1 cellular context compared by ENCODE assay signal in the genomic region with DNA sequence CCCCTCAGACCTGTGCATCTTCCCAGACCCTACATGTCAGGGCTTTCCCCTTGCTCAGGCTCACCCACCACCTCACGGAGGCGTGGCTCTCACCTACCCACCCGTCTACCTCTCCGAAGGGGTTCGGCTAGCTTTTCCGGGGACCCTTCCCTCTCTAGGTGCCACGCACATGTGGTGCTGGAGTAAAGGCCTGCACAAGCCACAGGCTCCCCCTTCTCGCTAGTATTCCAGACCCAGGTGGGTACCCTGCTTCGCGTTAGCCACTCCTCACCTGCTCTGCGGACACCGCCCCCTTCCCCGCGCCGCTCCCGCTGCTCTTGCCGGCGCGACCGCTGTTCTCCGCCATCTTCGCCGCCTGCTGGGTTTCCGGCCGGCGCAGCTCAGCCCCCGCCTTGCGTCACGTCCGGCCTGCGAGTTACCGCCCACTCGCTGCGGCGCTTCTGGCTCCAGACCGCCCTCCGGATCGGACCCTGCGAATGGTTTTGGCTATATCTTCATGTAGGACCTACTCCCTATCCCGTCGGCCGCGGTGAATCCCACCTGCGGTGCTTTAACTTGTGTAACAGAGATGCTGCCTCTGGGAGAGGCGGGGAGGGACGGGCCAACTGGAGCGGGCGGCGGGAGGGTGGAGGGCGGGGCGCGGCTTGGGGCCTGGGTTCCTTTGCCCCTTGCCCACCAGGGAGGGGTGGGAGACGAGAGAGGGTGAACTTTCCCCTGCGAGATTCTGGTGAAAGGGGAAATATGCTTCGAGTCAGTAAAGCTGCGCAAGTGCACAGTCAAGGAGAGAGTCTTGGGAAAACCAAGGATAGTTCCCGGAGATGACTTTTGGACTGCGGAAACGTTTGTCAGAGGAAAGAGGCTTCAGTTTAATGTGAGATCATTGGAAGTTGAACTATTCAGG.
TF ChIP-seq lines count a peak whose summit lies in the region.

A gene with protein sequence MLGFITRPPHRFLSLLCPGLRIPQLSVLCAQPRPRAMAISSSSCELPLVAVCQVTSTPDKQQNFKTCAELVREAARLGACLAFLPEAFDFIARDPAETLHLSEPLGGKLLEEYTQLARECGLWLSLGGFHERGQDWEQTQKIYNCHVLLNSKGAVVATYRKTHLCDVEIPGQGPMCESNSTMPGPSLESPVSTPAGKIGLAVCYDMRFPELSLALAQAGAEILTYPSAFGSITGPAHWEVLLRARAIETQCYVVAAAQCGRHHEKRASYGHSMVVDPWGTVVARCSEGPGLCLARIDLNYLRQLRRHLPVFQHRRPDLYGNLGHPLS (plus strand): TSS at position 425 of the 901 bp plus-strand sequence. CDS start 72 bp downstream, at position 497.
A gene with protein sequence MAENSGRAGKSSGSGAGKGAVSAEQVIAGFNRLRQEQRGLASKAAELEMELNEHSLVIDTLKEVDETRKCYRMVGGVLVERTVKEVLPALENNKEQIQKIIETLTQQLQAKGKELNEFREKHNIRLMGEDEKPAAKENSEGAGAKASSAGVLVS (minus strand): TSS at position 357 of the 901 bp plus-strand sequence. CDS start 11 bp downstream, at position 346.

TF ChIP-seq in GM12878, 131 proteins besides CTCF, POLR2A, EP300 and RAD21 (continued from another document):
- TF ChIP-seq, protein P1, sequence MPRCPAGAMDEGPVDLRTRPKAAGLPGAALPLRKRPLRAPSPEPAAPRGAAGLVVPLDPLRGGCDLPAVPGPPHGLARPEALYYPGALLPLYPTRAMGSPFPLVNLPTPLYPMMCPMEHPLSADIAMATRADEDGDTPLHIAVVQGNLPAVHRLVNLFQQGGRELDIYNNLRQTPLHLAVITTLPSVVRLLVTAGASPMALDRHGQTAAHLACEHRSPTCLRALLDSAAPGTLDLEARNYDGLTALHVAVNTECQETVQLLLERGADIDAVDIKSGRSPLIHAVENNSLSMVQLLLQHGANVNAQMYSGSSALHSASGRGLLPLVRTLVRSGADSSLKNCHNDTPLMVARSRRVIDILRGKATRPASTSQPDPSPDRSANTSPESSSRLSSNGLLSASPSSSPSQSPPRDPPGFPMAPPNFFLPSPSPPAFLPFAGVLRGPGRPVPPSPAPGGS (IDR thresholded peaks at IDR 0.05; ENCODE audit: borderline replicate concordance, insufficient read depth, low read depth, low read length, poor library complexity, severe bottlenecking), result no peak
- peak; percentile 79; the same call in 1 of the 2 replicates for TF ChIP-seq POLR2AphosphoS2 (IDR thresholded peaks at IDR 0.05; ENCODE audit: low read depth, low read length)
- TF ChIP-seq KAT2A (conservative IDR thresholded peaks at IDR 0.05; ENCODE audit: control insufficient read depth, low read depth, low read length), result no peak
- TF ChIP-seq, protein P2, sequence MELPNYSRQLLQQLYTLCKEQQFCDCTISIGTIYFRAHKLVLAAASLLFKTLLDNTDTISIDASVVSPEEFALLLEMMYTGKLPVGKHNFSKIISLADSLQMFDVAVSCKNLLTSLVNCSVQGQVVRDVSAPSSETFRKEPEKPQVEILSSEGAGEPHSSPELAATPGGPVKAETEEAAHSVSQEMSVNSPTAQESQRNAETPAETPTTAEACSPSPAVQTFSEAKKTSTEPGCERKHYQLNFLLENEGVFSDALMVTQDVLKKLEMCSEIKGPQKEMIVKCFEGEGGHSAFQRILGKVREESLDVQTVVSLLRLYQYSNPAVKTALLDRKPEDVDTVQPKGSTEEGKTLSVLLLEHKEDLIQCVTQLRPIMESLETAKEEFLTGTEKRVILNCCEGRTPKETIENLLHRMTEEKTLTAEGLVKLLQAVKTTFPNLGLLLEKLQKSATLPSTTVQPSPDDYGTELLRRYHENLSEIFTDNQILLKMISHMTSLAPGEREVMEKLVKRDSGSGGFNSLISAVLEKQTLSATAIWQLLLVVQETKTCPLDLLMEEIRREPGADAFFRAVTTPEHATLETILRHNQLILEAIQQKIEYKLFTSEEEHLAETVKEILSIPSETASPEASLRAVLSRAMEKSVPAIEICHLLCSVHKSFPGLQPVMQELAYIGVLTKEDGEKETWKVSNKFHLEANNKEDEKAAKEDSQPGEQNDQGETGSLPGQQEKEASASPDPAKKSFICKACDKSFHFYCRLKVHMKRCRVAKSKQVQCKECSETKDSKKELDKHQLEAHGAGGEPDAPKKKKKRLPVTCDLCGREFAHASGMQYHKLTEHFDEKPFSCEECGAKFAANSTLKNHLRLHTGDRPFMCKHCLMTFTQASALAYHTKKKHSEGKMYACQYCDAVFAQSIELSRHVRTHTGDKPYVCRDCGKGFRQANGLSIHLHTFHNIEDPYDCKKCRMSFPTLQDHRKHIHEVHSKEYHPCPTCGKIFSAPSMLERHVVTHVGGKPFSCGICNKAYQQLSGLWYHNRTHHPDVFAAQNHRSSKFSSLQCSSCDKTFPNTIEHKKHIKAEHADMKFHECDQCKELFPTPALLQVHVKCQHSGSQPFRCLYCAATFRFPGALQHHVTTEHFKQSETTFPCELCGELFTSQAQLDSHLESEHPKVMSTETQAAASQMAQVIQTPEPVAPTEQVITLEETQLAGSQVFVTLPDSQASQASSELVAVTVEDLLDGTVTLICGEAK (IDR thresholded peaks at IDR 0.05; ENCODE audit: borderline replicate concordance), result peak; percentile 86
- TF ChIP-seq EED (IDR thresholded peaks at IDR 0.05; ENCODE audit: low read depth), result no peak
- peak; percentile 51 for TF ChIP-seq IKZF1 (conservative IDR thresholded peaks at IDR 0.05)
- 0 out of 2 replicates have a peak, but pooled peaks have one; percentile 22 for TF ChIP-seq TCF3 (IDR thresholded peaks at IDR 0.05; ENCODE audit: borderline replicate concordance, insufficient read depth, low read depth, low read length)
- TF ChIP-seq, protein P3, sequence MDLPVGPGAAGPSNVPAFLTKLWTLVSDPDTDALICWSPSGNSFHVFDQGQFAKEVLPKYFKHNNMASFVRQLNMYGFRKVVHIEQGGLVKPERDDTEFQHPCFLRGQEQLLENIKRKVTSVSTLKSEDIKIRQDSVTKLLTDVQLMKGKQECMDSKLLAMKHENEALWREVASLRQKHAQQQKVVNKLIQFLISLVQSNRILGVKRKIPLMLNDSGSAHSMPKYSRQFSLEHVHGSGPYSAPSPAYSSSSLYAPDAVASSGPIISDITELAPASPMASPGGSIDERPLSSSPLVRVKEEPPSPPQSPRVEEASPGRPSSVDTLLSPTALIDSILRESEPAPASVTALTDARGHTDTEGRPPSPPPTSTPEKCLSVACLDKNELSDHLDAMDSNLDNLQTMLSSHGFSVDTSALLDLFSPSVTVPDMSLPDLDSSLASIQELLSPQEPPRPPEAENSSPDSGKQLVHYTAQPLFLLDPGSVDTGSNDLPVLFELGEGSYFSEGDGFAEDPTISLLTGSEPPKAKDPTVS (IDR thresholded peaks at IDR 0.05; ENCODE audit: low read depth, low read length), result no peak
- no peak for TF ChIP-seq FOS (IDR thresholded peaks at IDR 0.05; ENCODE audit: borderline replicate concordance, extremely low read depth, insufficient read length)
- TF ChIP-seq HDGF (IDR thresholded peaks at IDR 0.05), result 0 out of 2 replicates have a peak, but pooled peaks have one; percentile 68
- TF ChIP-seq BACH1 (IDR thresholded peaks at IDR 0.05; ENCODE audit: borderline replicate concordance), result peak; percentile 59; the same call in 1 of the 2 replicates
- TF ChIP-seq, protein P4, sequence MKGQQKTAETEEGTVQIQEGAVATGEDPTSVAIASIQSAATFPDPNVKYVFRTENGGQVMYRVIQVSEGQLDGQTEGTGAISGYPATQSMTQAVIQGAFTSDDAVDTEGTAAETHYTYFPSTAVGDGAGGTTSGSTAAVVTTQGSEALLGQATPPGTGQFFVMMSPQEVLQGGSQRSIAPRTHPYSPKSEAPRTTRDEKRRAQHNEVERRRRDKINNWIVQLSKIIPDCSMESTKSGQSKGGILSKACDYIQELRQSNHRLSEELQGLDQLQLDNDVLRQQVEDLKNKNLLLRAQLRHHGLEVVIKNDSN (IDR thresholded peaks at IDR 0.05; ENCODE audit: borderline replicate concordance, extremely low read length, insufficient read depth, low read depth, low read length), result no peak
- TF ChIP-seq GABPA (IDR thresholded peaks at IDR 0.05; ENCODE audit: low read depth), result peak; percentile 86
